ENCODE assay signal across 8 cellular contexts in genomic region chr13:98653471-98653985, GRCh38.
DNase-seq lines count a peak whose midpoint lies in the region; ATAC-seq and TF ChIP-seq lines count a peak whose summit lies in the region.

No MANE protein-coding gene starts in this region.

- peaks cover 3% of the 10 kb centered on the region for H3K4me1 Mint-ChIP-seq in stimulated activated naive CD8-positive, alpha-beta T cell treated with anti-CD3 and anti-CD28 coated beads, Interleukin-15, Interleukin-2, amounts not matched to agents 100 ng/mL and 50 ng/mL, for 24 hours (ENCODE audit: low read depth)

- POLR2A ChIA-PET in PC-3 (lab: Charles Lee; ENCODE audit: unreplicated experiment), result interaction anchor here (0.6 kb wide), 1 partner anchor 399 kb away, joined by 4 read pairs; no protein-coding TSS in a partner anchor

- peak; percentile 77 for TF ChIP-seq CTCF in PC-3 (conservative IDR thresholded peaks at IDR 0.05; ENCODE audit: low read depth, low read length)
- peak; percentile 94 for TF ChIP-seq CTCF in fibroblast of mammary gland (conservative IDR thresholded peaks at IDR 0.05; ENCODE audit: control insufficient read depth, insufficient read depth, low read depth, low read length)
- TF ChIP-seq CTCF in neural cell (IDR thresholded peaks at IDR 0.05; ENCODE audit: poor library complexity, severe bottlenecking), result peak; percentile 92

- no peak overlapping the region for H3K27ac ChIP-seq in PC-3 (ENCODE audit: low read length)
- H3K27ac ChIP-seq in neural cell (ENCODE audit: low read length), result no peak overlapping the region

- TF ChIP-seq EP300 in neural cell (conservative IDR thresholded peaks at IDR 0.05; ENCODE audit: poor library complexity, severe bottlenecking), result no peak

- no peaks in the 10 kb centered on the region for H3K36me3 Mint-ChIP-seq in stimulated activated naive CD8-positive, alpha-beta T cell treated with anti-CD3 and anti-CD28 coated beads, Interleukin-15, Interleukin-2, amounts not matched to agents 100 ng/mL and 50 ng/mL, for 24 hours (ENCODE audit: low read depth)

- H4K20me1 ChIP-seq in PC-3 (ENCODE audit: low read length) (no peaks in the 10 kb centered on the region), neural cell (ENCODE audit: insufficient read depth) (no peaks in the 10 kb centered on the region)

- H3K4me2 ChIP-seq in PC-3 (ENCODE audit: low read length) (no peak overlapping the region; the same call in 1 of the 2 replicates), neural cell (ENCODE audit: low read length) (no peak overlapping the region)

- H3K27ac Mint-ChIP-seq in stimulated activated naive CD8-positive, alpha-beta T cell treated with anti-CD3 and anti-CD28 coated beads, Interleukin-15, Interleukin-2, amounts not matched to agents 100 ng/mL and 50 ng/mL, for 24 hours, result peak overlapping the region; percentile 67

- H3K36me3 ChIP-seq in PC-3 (ENCODE audit: low read depth, low read length) (no peaks in the 10 kb centered on the region), neural cell (ENCODE audit: insufficient read depth, low read length) (no peaks in the 10 kb centered on the region)

- CTCF ChIA-PET in PC-3 (lab: Charles Lee), result interaction anchor here (0.6 to 1.0 kb wide), 6 partner anchors 11 to 208 kb away, joined by 3 to 10 read pairs (median 4); no protein-coding TSS in a partner anchor

- H3K79me2 ChIP-seq in PC-3 (ENCODE audit: low read length), result no peaks in the 10 kb centered on the region
- H3K79me2 ChIP-seq in neural cell (replicated peaks; ENCODE audit: insufficient read depth, low read length), result no peaks in the 10 kb centered on the region

- H3K9me3 ChIP-seq in PC-3 (ENCODE audit: low read length) (no peaks in the 10 kb centered on the region), neural cell (ENCODE audit: low read length) (no peaks in the 10 kb centered on the region)

- peak; percentile 84 for TF ChIP-seq RAD21 in neural cell (conservative IDR thresholded peaks at IDR 0.05)

- H3K4me3 Mint-ChIP-seq in stimulated activated naive CD8-positive, alpha-beta T cell treated with anti-CD3 and anti-CD28 coated beads, Interleukin-15, Interleukin-2, amounts not matched to agents 100 ng/mL and 50 ng/mL, for 24 hours, result no peak overlapping the region

- H2AFZ ChIP-seq in PC-3 (ENCODE audit: low read length) (no peak overlapping the region), neural cell (ENCODE audit: low read depth, low read length) (no peak overlapping the region)

- H3K9me2 ChIP-seq in PC-3 (replicated peaks; ENCODE audit: low read length), result no peaks in the 10 kb centered on the region
- H3K9me2 ChIP-seq in neural cell (ENCODE audit: insufficient read depth, low read length), result no peaks in the 10 kb centered on the region

- no TSS peak for BruUV-seq in PC-3 (replicated peaks; lab: Mats Ljungman, UMichigan)

- DNase-seq in DMS53 (lab: John Stamatoyannopoulos, UW) (peak; percentile 82), HuH-7.5 (ENCODE audit: low spot score) (peak; percentile 78), PC-3 (peak; percentile 84), fibroblast of mammary gland (ENCODE audit: low read depth) (peak; percentile 73)
- DNase-seq in activated T-cell treated with anti-CD3 and anti-CD28 coated beads, Interleukin-2, amount 50 U/mL, for 48 hours, result peak; percentile 84 to 85

- H3K4me1 ChIP-seq in PC-3 (ENCODE audit: insufficient read depth, low read length), result peaks cover 18% of the 10 kb centered on the region

- H3K4me3 ChIP-seq in PC-3 (ENCODE audit: low read length) (no peak overlapping the region), fibroblast of mammary gland (ENCODE audit: control insufficient read depth, low read depth, low read length) (no peak overlapping the region), neural cell (ENCODE audit: low read length) (no peak overlapping the region)

- no peaks in the 10 kb centered on the region for H3K27me3 ChIP-seq in PC-3 (ENCODE audit: low read length)
- no peaks in the 10 kb centered on the region for H3K27me3 ChIP-seq in neural cell (ENCODE audit: insufficient read depth, low read depth, low read length)

- H3F3A ChIP-seq in PC-3 (ENCODE audit: low read length, unreplicated experiment), result no peaks in the 10 kb centered on the region
- H3F3A ChIP-seq in neural cell (ENCODE audit: insufficient read depth, low read length, poor library complexity, severe bottlenecking), result no peaks in the 10 kb centered on the region

- H3K27me3 Mint-ChIP-seq in stimulated activated naive CD8-positive, alpha-beta T cell treated with anti-CD3 and anti-CD28 coated beads, Interleukin-15, Interleukin-2, amounts not matched to agents 100 ng/mL and 50 ng/mL, for 24 hours, result peaks cover 4% of the 10 kb centered on the region

- H3K9ac ChIP-seq in PC-3 (ENCODE audit: low read length) (no peak overlapping the region), neural cell (ENCODE audit: low read length) (no peak overlapping the region)

- peak; percentile 95 for ATAC-seq in GM21447 (IDR thresholded peaks at IDR 0.05; ENCODE audit: unreplicated experiment)
- peak; percentile 87 for ATAC-seq in PC-3

- H3K9me3 Mint-ChIP-seq in stimulated activated naive CD8-positive, alpha-beta T cell treated with anti-CD3 and anti-CD28 coated beads, Interleukin-15, Interleukin-2, amounts not matched to agents 100 ng/mL and 50 ng/mL, for 24 hours, result no peaks in the 10 kb centered on the region

- intact Hi-C loops in PC-3 (cut with micrococcal nuclease), result loop anchor here (1.0 to 10.0 kb wide), 3 partner anchors 49 to 208 kb away; no protein-coding TSS in a partner anchor

TF ChIP-seq in neural cell, 6 proteins besides CTCF, POLR2A, EP300 and RAD21:
- TF ChIP-seq MXI1 (conservative IDR thresholded peaks at IDR 0.05; ENCODE audit: poor library complexity, severe bottlenecking), result peak; percentile 13
- TF ChIP-seq POLR2AphosphoS5 (IDR thresholded peaks at IDR 0.05), result no peak
- TF ChIP-seq REST (IDR thresholded peaks at IDR 0.05; ENCODE audit: borderline replicate concordance), result no peak
- TF ChIP-seq TAF1 (IDR thresholded peaks at IDR 0.05; ENCODE audit: low read depth), result no peak
- no peak for TF ChIP-seq EZH2 (IDR thresholded peaks at IDR 0.05; ENCODE audit: borderline replicate concordance, insufficient read depth, low read length, poor library complexity, severe bottlenecking)
- TF ChIP-seq SMC3 (conservative IDR thresholded peaks at IDR 0.05; ENCODE audit: poor library complexity), result peak; percentile 89
